In the genomic region with DNA sequence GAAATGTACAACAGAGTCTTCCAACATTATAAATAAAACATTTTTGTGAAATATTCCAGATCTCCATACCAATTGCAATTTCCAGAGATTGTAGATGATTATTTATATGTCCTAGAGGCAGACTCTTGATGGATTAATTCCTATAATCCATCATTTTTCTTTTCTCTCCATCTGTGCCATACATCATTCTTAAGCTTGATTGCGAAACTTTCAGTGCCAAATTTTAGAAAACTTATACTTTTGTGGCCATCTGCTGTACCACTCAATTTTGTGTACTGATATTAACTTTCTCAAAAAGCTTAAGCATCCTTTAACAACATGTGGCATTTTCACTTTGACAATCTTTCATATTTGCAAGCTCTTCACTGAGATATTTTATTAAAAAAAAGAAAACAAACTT, we compare ENCODE assay signal across 30 cellular contexts.
"Had no signal": no experiment of that assay in that cellular context is flagged by ENCODE, and none has a peak within 500 bp of the region (broad histone marks: within the 10 kb centered on the region; RNA-seq: fewer than 3 reads in every experiment).

No MANE protein-coding gene starts in this region.

- H3K36me3 ChIP-seq: adrenal gland, ascending aorta, brain microvascular endothelial cell, breast epithelium, cardiac muscle cell, colonic mucosa had no signal

- ATAC-seq: activated naive CD4-positive, alpha-beta T cell treated with anti-CD3 and anti-CD28 coated beads, Interleukin-2, amount 50 U/mL, for 72 hours; activated naive CD8-positive, alpha-beta T cell treated with anti-CD3 and anti-CD28 coated beads, Interleukin-2, amount 50 U/mL, for 24 hours; activated T-cell treated with anti-CD3 and anti-CD28 coated beads, Interleukin-2, amount 50 U/mL, for 72 hours; activated T-helper 17 cell treated with anti-CD3 and anti-CD28 coated beads, Interleukin-2, amount 50 U/mL, for 72 hours; body of pancreas had no signal

- H3K9me3 ChIP-seq: adrenal gland, ascending aorta, body of pancreas, breast epithelium, colonic mucosa had no signal

- H3K27ac ChIP-seq: adrenal gland, ascending aorta, body of pancreas, brain microvascular endothelial cell, breast epithelium, cardiac muscle cell, colonic mucosa had no signal

- H3K4me3 ChIP-seq: adrenal gland, ascending aorta, body of pancreas, breast epithelium, cardiac muscle cell, colonic mucosa had no signal

- H3K27me3 ChIP-seq: adrenal gland, ascending aorta, body of pancreas, brain microvascular endothelial cell, breast epithelium, cardiac muscle cell, colonic mucosa had no signal

- FAIRE-seq: astrocyte, bronchial epithelial cell had no signal

- DNase-seq: activated effector memory CD4-positive, alpha-beta T cell treated with anti-CD3 and anti-CD28 coated beads, Interleukin-2, amount 50 U/mL, for 16 hours; activated effector memory CD4-positive, alpha-beta T cell treated with Interleukin-2 at 50 U/mL for 16 hours; activated gamma-delta T cell; activated gamma-delta T cell treated with Interleukin-2 at 50 U/mL for 16 hours; activated naive CD4-positive, alpha-beta T cell; activated naive CD4-positive, alpha-beta T cell treated with anti-CD3 and anti-CD28 coated beads for 36 hours; activated naive CD4-positive, alpha-beta T cell treated with anti-CD3 and anti-CD28 coated beads, Interleukin-2, amount 10 ng/mL, durations not matched to agents 7 days and 5 days; activated naive CD4-positive, alpha-beta T cell treated with anti-CD3 and anti-CD28 coated beads, Interleukin-2, amount 50 U/mL, for 16 hours; activated naive CD4-positive, alpha-beta T cell treated with Interleukin-2 at 50 U/mL for 16 hours; activated naive CD8-positive, alpha-beta T cell treated with anti-CD3 and anti-CD28 coated beads for 36 hours; activated naive CD8-positive, alpha-beta T cell treated with anti-CD3 and anti-CD28 coated beads, Interleukin-2, amount 10 ng/mL, durations not matched to agents 7 days and 5 days; activated naive CD8-positive, alpha-beta T cell treated with anti-CD3 and anti-CD28 coated beads, Interleukin-2, amount 50 U/mL, for 24 hours; activated T-cell treated with anti-CD3 and anti-CD28 coated beads, Interleukin-2, amount 50 U/mL, for 48 hours; activated T-cell treated with anti-CD3 and anti-CD28 coated beads, Interleukin-2, amount 50 U/mL, for 72 hours; adrenal gland; amniotic stem cell; aorta; body of pancreas; brain microvascular endothelial cell; caudate nucleus; central memory CD4-positive, alpha-beta T cell; cerebellar nuclear complex; colonic mucosa had no signal

- H3K4me1 ChIP-seq: adrenal gland, ascending aorta, body of pancreas, breast epithelium, colonic mucosa had no signal
